Comparison of ENCODE assay signal across 8 cellular contexts in the genomic region with DNA sequence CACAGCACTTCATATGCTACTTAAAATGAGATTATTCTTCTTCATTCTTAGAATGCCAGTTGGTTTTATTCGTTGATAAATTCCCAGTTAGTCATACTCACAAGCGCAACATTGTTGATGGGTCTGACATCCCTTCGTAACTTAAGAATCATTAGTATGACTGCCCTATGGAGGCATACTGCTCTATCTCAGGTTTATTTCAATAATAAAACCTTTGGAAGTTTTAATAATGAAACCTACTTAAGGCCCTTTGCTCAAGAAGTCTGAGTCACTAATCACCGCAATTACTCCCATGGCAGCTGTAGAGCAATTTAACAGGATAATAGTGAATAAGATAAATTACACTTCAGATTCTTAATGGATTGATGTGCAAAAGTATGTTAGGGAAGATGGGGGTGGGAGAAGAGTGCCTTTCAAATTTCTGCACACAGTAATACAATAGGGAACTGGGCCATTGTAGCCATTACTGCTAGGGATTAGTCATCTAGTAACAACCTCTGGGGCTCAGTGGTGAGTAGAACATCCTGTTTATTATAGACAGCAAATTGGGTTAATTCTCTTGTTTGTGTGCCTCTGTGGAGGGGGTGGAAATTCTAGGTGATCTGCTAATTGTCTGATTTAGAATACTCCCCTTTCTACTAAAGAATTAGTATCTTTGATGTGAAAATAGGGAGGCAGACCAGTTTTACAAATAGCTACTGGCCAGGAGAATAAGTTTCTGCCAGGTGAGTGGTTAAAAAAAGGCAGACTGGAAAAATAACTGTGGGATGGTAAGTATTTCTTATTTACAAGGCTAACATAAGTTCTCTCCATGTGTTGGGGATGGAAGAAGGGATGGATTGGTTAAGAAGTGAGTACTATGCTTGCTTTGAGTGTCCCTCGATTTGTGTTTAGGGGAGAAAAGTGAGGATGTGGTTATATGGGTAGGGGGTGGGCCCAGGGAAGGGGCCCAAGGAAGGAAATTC.
A peak's percentile ranks its signal among the peaks of the same experiment; 100 is the strongest.
DNase-seq lines count a peak whose midpoint lies in the region; ATAC-seq and TF ChIP-seq lines count a peak whose summit lies in the region.

No MANE protein-coding gene starts in this region.

- ATAC-seq in HG02943 (IDR thresholded peaks at IDR 0.05; ENCODE audit: low read depth, unreplicated experiment): peak; percentile 92
- ATAC-seq in mucosa of descending colon: peak; percentile 47
- ATAC-seq in left lobe of liver: no peak

- intact Hi-C loops in mucosa of descending colon (cut with DNase I, micrococcal nuclease): no loop called here

- no peaks in the 10 kb centered on the region for H3K4me1 ChIP-seq in mucosa of descending colon (ENCODE audit: low read depth)

- H3K27me3 Mint-ChIP-seq in activated naive CD4-positive, alpha-beta T cell treated with anti-CD3 and anti-CD28 coated beads, Interleukin-2, amount 10 ng/mL, durations not matched to agents 7 days and 5 days: no peaks in the 10 kb centered on the region

- no peak for TF ChIP-seq CTCF in mucosa of descending colon (IDR thresholded peaks at IDR 0.05)

- peak overlapping the region; percentile 61 for H3K27ac Mint-ChIP-seq in activated naive CD4-positive, alpha-beta T cell treated with anti-CD3 and anti-CD28 coated beads, Interleukin-2, amount 10 ng/mL, durations not matched to agents 7 days and 5 days

- no peaks in the 10 kb centered on the region for H3K9me3 ChIP-seq in mucosa of descending colon

- no peaks in the 10 kb centered on the region for H3K36me3 ChIP-seq in mucosa of descending colon (ENCODE audit: low read depth)

- no peaks in the 10 kb centered on the region for H3K9me3 Mint-ChIP-seq in activated naive CD4-positive, alpha-beta T cell treated with anti-CD3 and anti-CD28 coated beads, Interleukin-2, amount 10 ng/mL, durations not matched to agents 7 days and 5 days

- H3K4me3 Mint-ChIP-seq in activated naive CD4-positive, alpha-beta T cell treated with anti-CD3 and anti-CD28 coated beads, Interleukin-2, amount 10 ng/mL, durations not matched to agents 7 days and 5 days: no peak overlapping the region

- peaks cover 14% of the 10 kb centered on the region for H3K4me1 Mint-ChIP-seq in activated naive CD4-positive, alpha-beta T cell treated with anti-CD3 and anti-CD28 coated beads, Interleukin-2, amount 10 ng/mL, durations not matched to agents 7 days and 5 days

- CTCF ChIA-PET in activated naive CD4-positive, alpha-beta T cell treated with anti-CD3 and anti-CD28 coated beads, Interleukin-2, amount 10 ng/mL, durations not matched to agents 7 days and 5 days (lab: Charles Lee): interaction anchor here (0.6 kb wide), 1 partner anchor 27 kb away, joined by 3 read pairs; no protein-coding TSS in a partner anchor

- H3K36me3 Mint-ChIP-seq in activated naive CD4-positive, alpha-beta T cell treated with anti-CD3 and anti-CD28 coated beads, Interleukin-2, amount 10 ng/mL, durations not matched to agents 7 days and 5 days: peaks cover 1% of the 10 kb centered on the region

- peak; percentile 22 for DNase-seq in activated naive CD4-positive, alpha-beta T cell treated with anti-CD3 and anti-CD28 coated beads, Interleukin-2, amount 10 ng/mL, durations not matched to agents 7 days and 5 days
- no peak for DNase-seq in activated naive CD4-positive, alpha-beta T cell treated with Interleukin-2 at 50 U/mL for 16 hours
- DNase-seq in RKO (ENCODE audit: low spot score): peak; percentile 55
- DNase-seq in mucosa of descending colon: no peak
- DNase-seq in left lobe of liver (ENCODE audit: low spot score): no peak
- DNase-seq in stimulated activated CD8-positive, alpha-beta memory T cell treated with anti-CD3 and anti-CD28 coated beads, Interleukin-4, amount 100 ng/mL, for 48 hours: no peak
- no peak for DNase-seq in stimulated activated CD4-positive, alpha-beta T cell treated with anti-CD3 and anti-CD28 coated beads, Interleukin-4, amount 100 ng/mL, for 24 hours

- no peak overlapping the region for H3K4me3 ChIP-seq in mucosa of descending colon

Comparison
In these comparisons a context has a peak if more than half of its experiments do, and no peak if none do; other contexts are left out.
1. DNase-seq: peak in activated naive CD4-positive, alpha-beta T cell treated with anti-CD3 and anti-CD28 coated beads, Interleukin-2, amount 10 ng/mL, durations not matched to agents 7 days and 5 days (single experiment) and RKO (single experiment); none in activated naive CD4-positive, alpha-beta T cell treated with Interleukin-2 at 50 U/mL for 16 hours (single experiment), mucosa of descending colon (0 of 3), left lobe of liver (single experiment), stimulated activated CD8-positive, alpha-beta memory T cell treated with anti-CD3 and anti-CD28 coated beads, Interleukin-4, amount 100 ng/mL, for 48 hours (single experiment) and stimulated activated CD4-positive, alpha-beta T cell treated with anti-CD3 and anti-CD28 coated beads, Interleukin-4, amount 100 ng/mL, for 24 hours (single experiment).